In the genomic region with DNA sequence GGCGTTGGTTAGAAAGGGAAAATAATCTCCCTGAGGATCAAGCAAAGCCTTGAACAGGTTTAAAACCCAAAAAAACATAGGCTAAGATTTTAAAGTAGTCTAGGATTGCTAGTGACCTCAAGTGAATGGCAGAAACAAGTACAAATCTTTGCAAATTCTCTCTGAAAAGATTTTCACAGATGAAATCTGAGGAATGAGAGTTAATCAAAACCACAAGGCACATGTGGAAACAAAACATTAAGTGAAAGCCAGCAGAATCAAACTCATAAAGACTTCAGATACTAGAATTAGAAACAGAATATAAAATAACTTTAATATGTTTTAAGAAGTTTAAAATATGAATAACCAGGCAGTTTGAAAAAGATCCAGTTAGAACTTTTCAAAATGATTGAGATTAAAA, we compare ENCODE assay signal across 18 cellular contexts. TPM values are rescaled to one million over a fixed set of nuclear protein-coding genes. Genes with fewer than 3 reads are reported as not detected.
DNase-seq lines count a peak whose midpoint lies in the region; ATAC-seq and TF ChIP-seq lines count a peak whose summit lies in the region.
"Had no signal": no experiment of that assay in that cellular context is flagged by ENCODE, and none has a peak within 500 bp of the region (broad histone marks: within the 10 kb centered on the region; RNA-seq: fewer than 3 reads in every experiment).

No MANE protein-coding gene starts in this region.

- H3K36me3 ChIP-seq in fibroblast of lung (ENCODE audit: control insufficient read depth, insufficient read depth, low read length) = no peaks in the 10 kb centered on the region

- no peaks in the 10 kb centered on the region for H3K9me3 Mint-ChIP-seq in activated naive CD4-positive, alpha-beta T cell treated with anti-CD3 and anti-CD28 coated beads, Interleukin-2, amount 50 U/mL, for 24 hours
- H3K9me3 Mint-ChIP-seq in stimulated activated effector memory CD8-positive, alpha-beta T cell treated with anti-CD3 and anti-CD28 coated beads, Interleukin-12 subunit alpha, Interleukin-12 subunit beta, amount 100 ng/mL, for 72 hours = no peaks in the 10 kb centered on the region

- peaks cover 18% of the 10 kb centered on the region for H3K36me3 Mint-ChIP-seq in activated naive CD4-positive, alpha-beta T cell treated with anti-CD3 and anti-CD28 coated beads, Interleukin-2, amount 50 U/mL, for 24 hours
- H3K36me3 Mint-ChIP-seq in stimulated activated effector memory CD8-positive, alpha-beta T cell treated with anti-CD3 and anti-CD28 coated beads, Interleukin-12 subunit alpha, Interleukin-12 subunit beta, amount 100 ng/mL, for 72 hours = peaks cover 98% of the 10 kb centered on the region

- H3K4me3 ChIP-seq in fibroblast of lung (replicated peaks in 1 of 4; ENCODE audit: control extremely low read depth in 1 of 4, insufficient read depth in 1 of 4, low read depth in 3 of 4, low read length in 4 of 4) = no peak overlapping the region
- H3K4me3 ChIP-seq: body of pancreas, Peyer's patch, skin epidermis had no signal

- H3K4me3 Mint-ChIP-seq in activated naive CD4-positive, alpha-beta T cell treated with anti-CD3 and anti-CD28 coated beads, Interleukin-2, amount 50 U/mL, for 24 hours = no peak overlapping the region
- H3K4me3 Mint-ChIP-seq in stimulated activated effector memory CD8-positive, alpha-beta T cell treated with anti-CD3 and anti-CD28 coated beads, Interleukin-12 subunit alpha, Interleukin-12 subunit beta, amount 100 ng/mL, for 72 hours = no peak overlapping the region

- no peak overlapping the region for H2AFZ ChIP-seq in fibroblast of lung (ENCODE audit: low read length)
- H2AFZ ChIP-seq: parathyroid adenoma had no signal

- H3K27me3 ChIP-seq in fibroblast of lung (ENCODE audit: control insufficient read depth, insufficient read depth, low read length) = no peaks in the 10 kb centered on the region
- H3K27me3 ChIP-seq: body of pancreas, Peyer's patch had no signal

- peak overlapping the region; percentile 35 for H3K27ac Mint-ChIP-seq in activated naive CD4-positive, alpha-beta T cell treated with anti-CD3 and anti-CD28 coated beads, Interleukin-2, amount 50 U/mL, for 24 hours
- peak overlapping the region; percentile 83 for H3K27ac Mint-ChIP-seq in stimulated activated effector memory CD8-positive, alpha-beta T cell treated with anti-CD3 and anti-CD28 coated beads, Interleukin-12 subunit alpha, Interleukin-12 subunit beta, amount 100 ng/mL, for 72 hours

- ATAC-seq in SK-N-SH treated with all-trans-retinoic acid at 6 μM for 48 hours = peak; percentile 75
- no peak for ATAC-seq in stimulated activated effector memory CD8-positive, alpha-beta T cell treated with anti-CD3 and anti-CD28 coated beads, Interleukin-12 subunit alpha, Interleukin-12 subunit beta, amount 100 ng/mL, for 72 hours
- ATAC-seq: body of pancreas had no signal

- no peak overlapping the region for H3K27ac ChIP-seq in fibroblast of lung (ENCODE audit: insufficient read depth, low read length)
- H3K27ac ChIP-seq: body of pancreas, parathyroid adenoma, Peyer's patch, VCaP had no signal

- no peak for TF ChIP-seq CTCF in fibroblast of lung (conservative IDR thresholded peaks at IDR 0.05 in 1 of 2, IDR thresholded peaks at IDR 0.05 in 1 of 2; ENCODE audit: low read depth in 1 of 2, low read length in 2 of 2)

- no peak overlapping the region for H3K4me2 ChIP-seq in fibroblast of lung (ENCODE audit: extremely low read depth, insufficient read depth, low read length)

- no peaks in the 10 kb centered on the region for H3K79me2 ChIP-seq in fibroblast of lung (ENCODE audit: control insufficient read depth, insufficient read depth, low read length)
- H3K79me2 ChIP-seq: parathyroid adenoma had no signal

- no peaks in the 10 kb centered on the region for H3K27me3 Mint-ChIP-seq in activated naive CD4-positive, alpha-beta T cell treated with anti-CD3 and anti-CD28 coated beads, Interleukin-2, amount 50 U/mL, for 24 hours

- no peaks in the 10 kb centered on the region for H3K4me1 Mint-ChIP-seq in activated naive CD4-positive, alpha-beta T cell treated with anti-CD3 and anti-CD28 coated beads, Interleukin-2, amount 50 U/mL, for 24 hours
- H3K4me1 Mint-ChIP-seq in stimulated activated effector memory CD8-positive, alpha-beta T cell treated with anti-CD3 and anti-CD28 coated beads, Interleukin-12 subunit alpha, Interleukin-12 subunit beta, amount 100 ng/mL, for 72 hours = no peaks in the 10 kb centered on the region

- H4K20me1 ChIP-seq in fibroblast of lung (ENCODE audit: control insufficient read depth, extremely low read depth, insufficient read depth, low read length) = no peaks in the 10 kb centered on the region

- no peaks in the 10 kb centered on the region for H3K4me1 ChIP-seq in fibroblast of lung (ENCODE audit: control insufficient read depth, extremely low read depth, insufficient read depth, low read length)
- H3K4me1 ChIP-seq: body of pancreas, parathyroid adenoma, Peyer's patch had no signal

- no peaks in the 10 kb centered on the region for H3K9me3 ChIP-seq in fibroblast of lung (ENCODE audit: control insufficient read depth, insufficient read depth, low read depth, low read length)
- H3K9me3 ChIP-seq: body of pancreas, Peyer's patch had no signal

- no peak overlapping the region for H3K9ac ChIP-seq in fibroblast of lung (ENCODE audit: insufficient read depth, low read length)
- H3K9ac ChIP-seq: parathyroid adenoma had no signal

- no peak for DNase-seq in activated naive CD4-positive, alpha-beta T cell (lab: John Stamatoyannopoulos, UW)
- peak; percentile 16 to 26 for DNase-seq in fibroblast of lung (ENCODE audit: low read depth in 2 of 2)
- no peak for DNase-seq in stimulated activated effector memory CD8-positive, alpha-beta T cell treated with anti-CD3 and anti-CD28 coated beads, Interleukin-12 subunit alpha, Interleukin-12 subunit beta, amount 100 ng/mL, for 72 hours (ENCODE audit: low spot score in 2 of 2)
- DNase-seq in NCI-H446 (lab: John Stamatoyannopoulos, UW) = no peak
- no peak for DNase-seq in GF-D8 (lab: John Stamatoyannopoulos, UW)
- DNase-seq in cerebellum (ENCODE audit: low spot score) = no peak
- DNase-seq: activated CD4-positive, alpha-beta T cell treated with anti-CD3 and anti-CD28 coated beads, Interleukin-2, amount 50 U/mL, for 48 hours; body of pancreas; GOT3; NCI-H1105 treated with DMSO at 0.1 percent for 48 hours; NCI-H2171; NCI-H774; Peyer's patch had no signal

TF ChIP-seq in SK-N-SH treated with all-trans-retinoic acid at 6 μM for 48 hours, 23 proteins besides CTCF, POLR2A, EP300 and RAD21:
- TF ChIP-seq ZFP30 (CRISPR knock-in tag; IDR thresholded peaks at IDR 0.05) = no peak
- TF ChIP-seq ZNF565 (CRISPR knock-in tag; conservative IDR thresholded peaks at IDR 0.05; ENCODE audit: low read depth) = no peak
- TF ChIP-seq TOX (CRISPR knock-in tag; IDR thresholded peaks at IDR 0.05; ENCODE audit: borderline replicate concordance) = no peak
- no peak for TF ChIP-seq SNAI2 (CRISPR knock-in tag; IDR thresholded peaks at IDR 0.05)
- TF ChIP-seq TCF4 (CRISPR knock-in tag; IDR thresholded peaks at IDR 0.05; ENCODE audit: borderline replicate concordance) = peak; percentile 29; the same call in 1 of the 2 replicates
- TF ChIP-seq BACH2 (CRISPR knock-in tag; IDR thresholded peaks at IDR 0.05; ENCODE audit: borderline replicate concordance) = no peak

RNA-seq across cellular contexts. Expression of a gene that starts 52.2 kb away (rescaled TPM):
- total RNA-seq in fibroblast of lung = 61.1 and 147 TPM in 2 replicates
- polyA plus RNA-seq in fibroblast of lung = 282 and 362 TPM in 2 replicates
- polyA plus RNA-seq in fibroblast of lung (2012) = 212 and 265 TPM in 2 replicates
- 19.8 and 27.3 TPM in 2 replicates for polyA minus RNA-seq in fibroblast of lung (ENCODE audit: low replicate concordance)
- total RNA-seq in cerebellum = 38.2 TPM

Comparison
In these comparisons a context has a peak if more than half of its experiments do, and no peak if none do; other contexts are left out.
1. DNase-seq: peak in fibroblast of lung (2 of 2); none in activated naive CD4-positive, alpha-beta T cell (0 of 4), stimulated activated effector memory CD8-positive, alpha-beta T cell treated with anti-CD3 and anti-CD28 coated beads, Interleukin-12 subunit alpha, Interleukin-12 subunit beta, amount 100 ng/mL, for 72 hours (0 of 2), NCI-H446 (0 of 2), GF-D8 (single experiment) and cerebellum (single experiment).